In the genomic region with DNA sequence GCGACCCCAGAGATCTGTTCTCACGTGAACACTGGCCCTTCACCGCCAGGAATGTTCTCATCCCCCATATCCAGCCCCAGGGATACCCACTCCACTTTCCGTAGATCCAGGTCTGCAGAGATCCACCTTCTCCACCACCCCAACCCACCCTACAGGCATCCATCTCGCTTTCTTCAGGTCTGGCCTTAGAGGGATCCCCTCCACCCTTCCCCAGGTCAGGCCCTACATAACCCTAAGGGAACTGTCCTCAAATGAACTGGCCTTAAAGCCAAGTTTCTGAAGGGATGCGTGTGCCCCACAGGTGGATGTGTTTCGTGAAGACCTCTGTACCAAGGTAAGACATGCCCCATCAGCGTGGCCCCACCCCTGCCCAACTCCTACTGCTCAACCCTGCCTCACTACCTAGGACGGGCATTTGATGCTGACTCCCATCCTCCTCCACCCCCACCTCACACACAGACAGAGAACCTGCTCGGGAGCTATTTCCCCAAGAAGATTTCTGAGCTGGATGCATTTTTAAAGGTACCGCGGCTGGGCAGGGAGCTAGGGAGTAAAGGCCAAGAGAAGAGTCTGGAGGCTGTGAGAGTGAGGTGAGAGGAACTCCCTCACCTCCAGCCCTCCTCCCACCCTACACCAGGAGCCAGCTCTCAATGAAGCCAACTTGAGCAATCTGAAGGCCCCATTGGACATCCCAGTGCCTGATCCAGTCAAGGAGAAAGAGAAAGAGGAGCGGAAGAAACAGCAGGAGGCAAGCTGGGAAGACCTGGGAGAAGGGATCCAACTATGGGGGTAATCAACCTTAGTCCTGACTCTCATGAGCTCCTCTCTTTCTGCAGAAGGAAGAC, we compare ENCODE assay signal across 8 cellular contexts. TPM values are rescaled to one million over a fixed set of nuclear protein-coding genes. Genes with fewer than 3 reads are reported as not detected.
A peak's percentile ranks its signal among the peaks of the same experiment; 100 is the strongest.
DNase-seq lines count a peak whose midpoint lies in the region; ATAC-seq and TF ChIP-seq lines count a peak whose summit lies in the region.

No MANE protein-coding gene starts in this region.

- in situ Hi-C loops in gastrocnemius medialis (cut with MboI; ENCODE audit: low sequenced_read_pairs in 4 of 4), result loop anchor here in 1 of 4 donors (25.0 kb wide), 1 partner anchor 825 kb away; a partner anchor contains a TSS

- H3K27ac Mint-ChIP-seq in GM23338, result no peak overlapping the region

- H3K4me3 ChIP-seq in GM23338, result peak overlapping the region; percentile 96
- H3K4me3 ChIP-seq in SU-DHL-6 (ENCODE audit: insufficient read depth, low read length, poor library complexity, severe bottlenecking), result peak overlapping the region; percentile 85
- H3K4me3 ChIP-seq in fibroblast of mammary gland (ENCODE audit: control insufficient read depth, low read depth, low read length), result peak overlapping the region; percentile 70
- H3K4me3 ChIP-seq in gastrocnemius medialis, result peak overlapping the region; percentile 86 to 100 (median 92)

- intact Hi-C loops in gastrocnemius medialis (cut with DNase I; ENCODE audit: low total_unique reads), result no loop called here

- H3K36me3 Mint-ChIP-seq in GM23338 (ENCODE audit: low read depth), result peaks cover 33% of the 10 kb centered on the region

- H3K4me2 ChIP-seq in GM23338 (peak overlapping the region; percentile 87), SU-DHL-6 (ENCODE audit: low read depth, low read length, poor library complexity, severe bottlenecking) (peak overlapping the region; percentile 56)

- H3K27ac ChIP-seq in GM23338 (ENCODE audit: low read depth) (no peak overlapping the region), SU-DHL-6 (ENCODE audit: low read depth, low read length) (peak overlapping the region; percentile 73), gastrocnemius medialis (peak overlapping the region; percentile 92 to 99 (median 96))

- peak overlapping the region; percentile 79 for H3K4me3 Mint-ChIP-seq in GM23338

- no peaks in the 10 kb centered on the region for H3K27me3 ChIP-seq in GM23338 (ENCODE audit: insufficient read depth)
- H3K27me3 ChIP-seq in SU-DHL-6 (ENCODE audit: low read length), result no peaks in the 10 kb centered on the region
- H3K27me3 ChIP-seq in gastrocnemius medialis, result no peaks in the 10 kb centered on the region

- ATAC-seq in GM23338 (no peak), gastrocnemius medialis (no peak), HG02610 (IDR thresholded peaks at IDR 0.05; ENCODE audit: unreplicated experiment) (no peak), HG02588 (IDR thresholded peaks at IDR 0.05; ENCODE audit: unreplicated experiment) (no peak), HG02678 (IDR thresholded peaks at IDR 0.05; ENCODE audit: unreplicated experiment) (no peak)

- H3K36me3 ChIP-seq in GM23338 (ENCODE audit: insufficient read depth), result peaks cover 14% of the 10 kb centered on the region; the same call in 1 of the 2 replicates
- no peaks in the 10 kb centered on the region for H3K36me3 ChIP-seq in SU-DHL-6 (ENCODE audit: low read length)
- peaks cover 0 to 18% of the 10 kb centered on the region in 2 donors for H3K36me3 ChIP-seq in gastrocnemius medialis

- H4K20me1 ChIP-seq in GM23338 (replicated peaks; ENCODE audit: insufficient read depth), result peaks cover 9% of the 10 kb centered on the region
- H4K20me1 ChIP-seq in SU-DHL-6 (ENCODE audit: low read depth, low read length), result no peaks in the 10 kb centered on the region

- peak overlapping the region; percentile 89 for H3K9ac ChIP-seq in SU-DHL-6 (ENCODE audit: low read length)

- H3F3A ChIP-seq in GM23338 (replicated peaks; ENCODE audit: low read depth), result peaks cover 25% of the 10 kb centered on the region
- peaks cover 35% of the 10 kb centered on the region for H3F3A ChIP-seq in SU-DHL-6 (ENCODE audit: insufficient read depth)

- H3K9me3 ChIP-seq in SU-DHL-6 (ENCODE audit: insufficient read depth, low read length) (no peaks in the 10 kb centered on the region), gastrocnemius medialis (no peaks in the 10 kb centered on the region)

- H3K9me2 ChIP-seq in GM23338 (ENCODE audit: insufficient read depth), result no peaks in the 10 kb centered on the region
- no peaks in the 10 kb centered on the region for H3K9me2 ChIP-seq in SU-DHL-6 (replicated peaks; ENCODE audit: insufficient read depth, low read length)

- H3K4me1 Mint-ChIP-seq in GM23338, result peaks cover 43% of the 10 kb centered on the region

- peak; percentile 13 for DNase-seq in GM23338 (ENCODE audit: low spot score)
- no peak for DNase-seq in fibroblast of mammary gland (ENCODE audit: low read depth)
- no peak for DNase-seq in gastrocnemius medialis
- DNase-seq in activated CD4-positive, CD25-positive, alpha-beta regulatory T cell (lab: John Stamatoyannopoulos, UW), result no peak

- TF ChIP-seq CTCF in GM23338 (conservative IDR thresholded peaks at IDR 0.05; ENCODE audit: low read depth in 2 of 2) (no peak), SU-DHL-6 (IDR thresholded peaks at IDR 0.05; ENCODE audit: insufficient read depth, low read length, poor library complexity, severe bottlenecking) (no peak), fibroblast of mammary gland (conservative IDR thresholded peaks at IDR 0.05; ENCODE audit: control insufficient read depth, insufficient read depth, low read depth, low read length) (no peak), gastrocnemius medialis (IDR thresholded peaks at IDR 0.05 in 4 of 5, conservative IDR thresholded peaks at IDR 0.05 in 1 of 5) (no peak)

- TF ChIP-seq POLR2A in gastrocnemius medialis (IDR thresholded peaks at IDR 0.05), result no peak

- H2AFZ ChIP-seq in GM23338 (no peak overlapping the region), SU-DHL-6 (ENCODE audit: low read depth, low read length, severe bottlenecking) (no peak overlapping the region)

- no peaks in the 10 kb centered on the region for H3K9me3 Mint-ChIP-seq in GM23338

- peaks cover 25% of the 10 kb centered on the region for H3K27me3 Mint-ChIP-seq in GM23338 (ENCODE audit: insufficient read depth, low read depth, poor library complexity)

- H3K79me2 ChIP-seq in GM23338 (replicated peaks; ENCODE audit: insufficient read depth) (peaks cover 20% of the 10 kb centered on the region), SU-DHL-6 (ENCODE audit: insufficient read depth, low read length) (peaks cover 20% of the 10 kb centered on the region)

- H3K4me1 ChIP-seq in GM23338 (ENCODE audit: insufficient read depth), result peaks cover 19% of the 10 kb centered on the region
- peaks cover 42 to 59% of the 10 kb centered on the region in 2 donors for H3K4me1 ChIP-seq in gastrocnemius medialis

RNA-seq across cellular contexts. Expression of a gene that starts 0.9 kb away (rescaled TPM):
- total RNA-seq in GM23338 (2014; rRNA removed; shearing (Covaris generic)), result 53.9 and 61.1 TPM in 2 replicates
- 215 and 220 TPM in 2 replicates for polyA plus RNA-seq in GM23338 (2016; fragmentation: Nextera tagmentation; extraction: Ambion mirVana)
- total RNA-seq in gastrocnemius medialis, result 100 to 1,000 TPM in 2 of 4 donors, 10 to 100 TPM in 2; 63.3 to 158 (median 87.5) TPM

RNA-seq across cellular contexts. Expression of a gene that starts 4.5 kb away (rescaled TPM):
- total RNA-seq in GM23338 (2014; rRNA removed; shearing (Covaris generic)), result 20.1 and 30.0 TPM in 2 replicates
- 64.2 and 64.9 TPM in 2 replicates for polyA plus RNA-seq in GM23338 (2016; fragmentation: Nextera tagmentation; extraction: Ambion mirVana)
- total RNA-seq in gastrocnemius medialis, result 10 to 100 TPM; 13.6 to 18.8 (median 16.3) TPM

RNA-seq across cellular contexts. Expression of a gene that starts 6.4 kb away (rescaled TPM):
- total RNA-seq in GM23338 (2014; rRNA removed; shearing (Covaris generic)), result not detected in 2 replicates
- polyA plus RNA-seq in GM23338 (2016; fragmentation: Nextera tagmentation; extraction: Ambion mirVana), result 0.53 and 0.57 TPM in 2 replicates
- total RNA-seq in gastrocnemius medialis, result 10 to 100 TPM; 45.3 to 91.3 (median 65.4) TPM

RNA-seq across cellular contexts. Expression of a gene that starts 9.5 kb away (rescaled TPM):
- 54.0 and 59.9 TPM in 2 replicates for total RNA-seq in GM23338 (2014; rRNA removed; shearing (Covaris generic))
- 246 and 259 TPM in 2 replicates for polyA plus RNA-seq in GM23338 (2016; fragmentation: Nextera tagmentation; extraction: Ambion mirVana)
- total RNA-seq in gastrocnemius medialis, result 10 to 100 TPM; 13.7 to 53.2 (median 21.5) TPM

RNA-seq across cellular contexts. Expression of a gene that starts 10.4 kb away (rescaled TPM):
- 54.8 and 86.4 TPM in 2 replicates for total RNA-seq in GM23338 (2014; rRNA removed; shearing (Covaris generic))
- 84.1 and 87.4 TPM in 2 replicates for polyA plus RNA-seq in GM23338 (2016; fragmentation: Nextera tagmentation; extraction: Ambion mirVana)
- 100 to 1,000 TPM in 1 of 4 donors, 10 to 100 TPM in 3; 63.3 to 140 (median 82.4) TPM for total RNA-seq in gastrocnemius medialis

Comparison
In these comparisons a context has a peak if more than half of its experiments do, and no peak if none do; other contexts are left out.
1. RNA of a gene that starts 6.4 kb away (total RNA-seq): 45.3 to 91.3 TPM in gastrocnemius medialis; not detected in GM23338; every median in the first group is over 10 times any median in the second.
2. Peak in every context shown above with its lines, with median percentiles within 50 percentile points of each other: H3K4me3 ChIP-seq.